In genomic region chrX:137353404-137353803, GRCh38 we compare ENCODE assay signal across 22 cellular contexts.
DNase-seq lines count a peak whose midpoint lies in the region; ATAC-seq, FAIRE-seq and TF ChIP-seq lines count a peak whose summit lies in the region.
"Had no signal": no experiment of that assay in that cellular context is flagged by ENCODE, and none has a peak within 500 bp of the region (broad histone marks: within the 10 kb centered on the region; RNA-seq: fewer than 3 reads in every experiment).

No MANE protein-coding gene starts in this region.

- H3K27me3 ChIP-seq in small intestine (ENCODE audit: control insufficient read depth in 2 of 2, insufficient read depth in 2 of 2, low read length in 2 of 2), result no peaks in the 10 kb centered on the region
- peaks cover 0 to 15% (median 0%) of the 10 kb centered on the region in 9 donors for H3K27me3 ChIP-seq in heart left ventricle
- H3K27me3 ChIP-seq: BE2C, MG63 had no signal

- TF ChIP-seq POLR2A in heart left ventricle (IDR thresholded peaks at IDR 0.05), result no peak
- TF ChIP-seq POLR2A in H54 (IDR thresholded peaks at IDR 0.05; ENCODE audit: low read depth, low read length), result no peak

- FAIRE-seq in small intestine (lab: Jason Lieb, UNC) (no peak), H54 (lab: Jason Lieb, UNC) (no peak)
- FAIRE-seq: A549, D721Med, G401.6, HepG2, HTR-8/SVneo had no signal

- H3K4me1 ChIP-seq in small intestine (ENCODE audit: control insufficient read depth in 2 of 2, insufficient read depth in 1 of 2, low read depth in 1 of 2, low read length in 1 of 2) (no peaks in the 10 kb centered on the region), heart left ventricle (no peaks in the 10 kb centered on the region)
- H3K4me1 ChIP-seq: A549, BE2C had no signal

- H3K9me3 ChIP-seq in small intestine (ENCODE audit: control insufficient read depth, low read depth) (no peaks in the 10 kb centered on the region), heart left ventricle (no peaks in the 10 kb centered on the region)
- H3K9me3 ChIP-seq: A549, BE2C, MG63 had no signal

- peak; percentile 1 for DNase-seq in germinal center (ENCODE audit: low spot score)
- DNase-seq in small intestine, result no peak
- DNase-seq in HCEC 1CT, result no peak
- no peak for DNase-seq in heart left ventricle
- no peak for DNase-seq in H54 (ENCODE audit: insufficient read length, low spot score)
- DNase-seq: BE2C; CD4-positive, alpha-beta memory T cell; DMS153; DMS79 treated with DMSO at 0.1 percent for 48 hours; EL; GOT3; MG63 had no signal

- H3K27ac ChIP-seq in small intestine (ENCODE audit: low read depth in 1 of 2, low read length in 1 of 2) (no peak overlapping the region), heart left ventricle (no peak overlapping the region)
- H3K27ac ChIP-seq: A549, C4-2B had no signal

- 13 to 40% (median 37%) methylated on average over 1 of the region's 1 CpG for WGBS in small intestine, 3 donors
- 32 to 56% (median 37%) methylated on average over 1 of the region's 1 CpG for WGBS in heart left ventricle, 4 donors

- H3K36me3 ChIP-seq in small intestine (ENCODE audit: control insufficient read depth in 2 of 2, insufficient read depth in 2 of 2, low read length in 2 of 2) (no peaks in the 10 kb centered on the region), heart left ventricle (no peaks in the 10 kb centered on the region)
- H3K36me3 ChIP-seq: BE2C, MG63 had no signal

- no peak for TF ChIP-seq CTCF in heart left ventricle (IDR thresholded peaks at IDR 0.05)

- H3K4me3 ChIP-seq in small intestine (ENCODE audit: low read depth in 1 of 2, low read length in 2 of 2) (no peak overlapping the region), heart left ventricle (no peak overlapping the region)
- H3K4me3 ChIP-seq: A549, MG63 had no signal

- ATAC-seq in GM19328 (IDR thresholded peaks at IDR 0.05; ENCODE audit: unreplicated experiment), result peak; percentile 58
- peak; percentile 62 for ATAC-seq in HG02852 (IDR thresholded peaks at IDR 0.05; ENCODE audit: unreplicated experiment)
- peak; percentile 57 for ATAC-seq in HG03442 (IDR thresholded peaks at IDR 0.05; ENCODE audit: unreplicated experiment)
- ATAC-seq in heart left ventricle, result no peak
- ATAC-seq: A549, HCT116, HepG2 had no signal

- intact Hi-C loops in heart left ventricle (cut with DNase I), result no loop called here

Comparison
In these comparisons a context has a peak if more than half of its experiments do, and no peak if none do; other contexts are left out.
1. ATAC-seq: peak in GM19328 (single experiment), HG02852 (single experiment) and HG03442 (single experiment); none in heart left ventricle (0 of 4).